In the genomic region with DNA sequence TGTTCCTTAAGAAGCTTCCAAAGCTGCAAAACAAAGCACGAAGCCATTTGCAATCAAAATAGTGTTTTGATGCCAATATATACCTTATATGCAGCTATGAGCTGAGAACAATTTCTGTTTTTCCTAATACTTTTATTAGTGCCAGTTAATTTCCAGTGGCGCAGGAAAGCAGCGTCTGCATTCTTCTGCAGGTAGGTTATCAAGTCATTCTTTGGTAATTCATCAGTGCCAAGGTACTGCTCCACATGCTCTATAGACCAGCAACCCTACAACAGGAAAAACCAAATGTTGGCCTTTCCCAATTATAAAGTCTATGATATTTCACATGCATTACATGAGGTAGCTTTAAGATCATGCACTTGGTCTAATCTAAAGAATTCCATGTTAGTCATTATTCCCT, we compare ENCODE assay signal across 24 cellular contexts.
A peak's percentile ranks its signal among the peaks of the same experiment; 100 is the strongest.
DNase-seq lines count a peak whose midpoint lies in the region; ATAC-seq, FAIRE-seq and TF ChIP-seq lines count a peak whose summit lies in the region.
"Had no signal": no experiment of that assay in that cellular context is flagged by ENCODE, and none has a peak within 500 bp of the region (broad histone marks: within the 10 kb centered on the region; RNA-seq: fewer than 3 reads in every experiment).

No MANE protein-coding gene starts in this region.

- H3K27ac Mint-ChIP-seq in T-helper 17 cell (peak overlapping the region; percentile 32), endothelial cell (ENCODE audit: unreplicated experiment) (no peak overlapping the region)

- H3K4me3 Mint-ChIP-seq in T-helper 17 cell: no peak overlapping the region
- peak overlapping the region; percentile 31 for H3K4me3 Mint-ChIP-seq in endothelial cell (ENCODE audit: unreplicated experiment)
- H3K4me3 Mint-ChIP-seq: CD14-positive monocyte; CD4-positive, alpha-beta memory T cell; CD4-positive, CD25-positive, alpha-beta regulatory T cell; CD8-positive, alpha-beta memory T cell had no signal

- no peak for FAIRE-seq in HepG2 (lab: Jason Lieb, UNC)
- FAIRE-seq: GM12891 had no signal

- no peaks in the 10 kb centered on the region for H3K27me3 ChIP-seq in HepG2 (ENCODE audit: control insufficient read depth in 1 of 2, insufficient read depth in 2 of 2, low read length in 2 of 2)
- no peaks in the 10 kb centered on the region for H3K27me3 ChIP-seq in right lobe of liver
- H3K27me3 ChIP-seq: BE2C, BLaER1 had no signal

- no TSS peak for BruUV-seq in HepG2 (replicated peaks; lab: Mats Ljungman, UMichigan)

- H3K27ac ChIP-seq in HepG2 (ENCODE audit: extremely low read length, insufficient read depth, low read length) (no peak overlapping the region), right lobe of liver (no peak overlapping the region)
- H3K27ac ChIP-seq: BLaER1 had no signal

- no peaks in the 10 kb centered on the region for H4K20me1 ChIP-seq in HepG2 (ENCODE audit: insufficient read depth, low read length)

- H3K4me1 Mint-ChIP-seq in T-helper 17 cell (no peaks in the 10 kb centered on the region), endothelial cell (ENCODE audit: unreplicated experiment) (no peaks in the 10 kb centered on the region)
- H3K4me1 Mint-ChIP-seq: CD8-positive, alpha-beta memory T cell had no signal

- POLR2A ChIA-PET in HepG2 (lab: Yijun Ruan, JAX): no interaction called here

- no peak for TF ChIP-seq EP300 in HepG2 (IDR thresholded peaks at IDR 0.05; ENCODE audit: low read depth in 2 of 2, low read length in 2 of 2)
- no peak for TF ChIP-seq EP300 in HepG2 (CRISPR knock-in tag; IDR thresholded peaks at IDR 0.05; ENCODE audit: borderline replicate concordance)

- H3K36me3 ChIP-seq in HepG2 (replicated peaks in 1 of 2; ENCODE audit: control insufficient read depth in 1 of 2, insufficient read depth in 2 of 2, low read length in 2 of 2) (peaks cover 60 to 95% of the 10 kb centered on the region in 2 experiments), right lobe of liver (peaks cover 0 to 100% (median 67%) of the 10 kb centered on the region in 4 donors)

- TF ChIP-seq CTCF in HepG2 (CRISPR knock-in tag; IDR thresholded peaks at IDR 0.05) (no peak), right lobe of liver (IDR thresholded peaks at IDR 0.05) (no peak), endothelial cell (IDR thresholded peaks at IDR 0.05; ENCODE audit: unreplicated experiment) (no peak)

- H3K4me2 ChIP-seq in HepG2 (ENCODE audit: low read depth, low read length): no peak overlapping the region
- H3K4me2 ChIP-seq: BLaER1 had no signal

- H3K27me3 Mint-ChIP-seq in T-helper 17 cell: no peaks in the 10 kb centered on the region
- H3K27me3 Mint-ChIP-seq in endothelial cell (ENCODE audit: unreplicated experiment): no peaks in the 10 kb centered on the region
- H3K27me3 Mint-ChIP-seq: CD4-positive, alpha-beta memory T cell; CD4-positive, CD25-positive, alpha-beta regulatory T cell; CD8-positive, alpha-beta memory T cell had no signal

- H3K4me1 ChIP-seq in HepG2 (ENCODE audit: insufficient read depth, low read length) (no peaks in the 10 kb centered on the region), right lobe of liver (no peaks in the 10 kb centered on the region)
- H3K4me1 ChIP-seq: BE2C, BLaER1 had no signal

- peaks cover 2% of the 10 kb centered on the region for H3K36me3 Mint-ChIP-seq in T-helper 17 cell (ENCODE audit: low read depth)
- peaks cover 38% of the 10 kb centered on the region for H3K36me3 Mint-ChIP-seq in endothelial cell (ENCODE audit: low read depth, unreplicated experiment)

- H3K9me3 ChIP-seq in HepG2 (ENCODE audit: low read length) (no peaks in the 10 kb centered on the region), right lobe of liver (no peaks in the 10 kb centered on the region), T-helper 17 cell (ENCODE audit: control insufficient read depth, low read length, poor library complexity, severe bottlenecking) (no peaks in the 10 kb centered on the region)
- H3K9me3 ChIP-seq: BE2C, BLaER1 had no signal

- H3K4me3 ChIP-seq in HepG2 (replicated peaks in 1 of 3; ENCODE audit: insufficient read depth in 1 of 3, low read depth in 2 of 3, low read length in 3 of 3): no peak overlapping the region
- no peak overlapping the region for H3K4me3 ChIP-seq in right lobe of liver
- H3K4me3 ChIP-seq: BLaER1 had no signal

- in situ Hi-C loops in HepG2 (cut with HindIII; ENCODE audit: extremely low pct_ligation_motif_present, low pct_unique_long_range_greater_than_20kb): no loop called here

- ATAC-seq in HepG2 (no peak), right lobe of liver (no peak), T-helper 17 cell (no peak), GM18858 (IDR thresholded peaks at IDR 0.05; ENCODE audit: unreplicated experiment) (no peak)

- WGBS in HepG2 (ENCODE audit: low lambda C conversion rate): over 99% methylated on average over 3 of the region's 3 CpGs
- 100% methylated on average over 3 of the region's 3 CpGs for WGBS in right lobe of liver (ENCODE audit: insufficient coverage, low coverage, low lambda C conversion rate, missing lambda C conversion rate)

- DNase-seq in HepG2 (ENCODE audit: low spot score): no peak
- DNase-seq in right lobe of liver: no peak
- DNase-seq in T-helper 17 cell: no peak
- DNase-seq in endothelial cell (ENCODE audit: low spot score): no peak
- DNase-seq in NCI-H1092 treated with DMSO at 0.1 percent for 48 hours (lab: John Stamatoyannopoulos, UW): no peak
- DNase-seq: 8988T; ACHN; BE2C; C1 segment of cervical spinal cord; CD4-positive, alpha-beta memory T cell; CD4-positive, CD25-positive, alpha-beta regulatory T cell; CD8-positive, alpha-beta memory T cell; COR-L47; DMS 273 treated with DMSO at 0.1 percent for 48 hours; DMS153; DMS53; DMS79; DND-41; EL; GDM1 had no signal

- no peaks in the 10 kb centered on the region for H3K79me2 ChIP-seq in HepG2 (ENCODE audit: insufficient read depth, low read length)

- TF ChIP-seq RAD21 in HepG2 (CRISPR knock-in tag; IDR thresholded peaks at IDR 0.05): no peak

- intact Hi-C loops in HepG2 (cut with micrococcal nuclease; ENCODE audit: unreplicated experiment): no loop called here
- intact Hi-C loops in right lobe of liver (cut with DNase I): no loop called here

- CTCF ChIA-PET in HepG2 (lab: Yijun Ruan, JAX; ENCODE audit: low intra/inter-chr PET ratio, low total read pairs): interaction anchor here (1.0 kb wide), 1 partner anchor 134 kb away, joined by 3 read pairs; no protein-coding TSS in a partner anchor

- TF ChIP-seq POLR2A in HepG2 (IDR thresholded peaks at IDR 0.05; ENCODE audit: insufficient read depth in 1 of 2, low read depth in 2 of 2, low read length in 2 of 2): no peak
- no peak for TF ChIP-seq POLR2A in right lobe of liver (IDR thresholded peaks at IDR 0.05)

- no peak overlapping the region for H3K9ac ChIP-seq in HepG2 (ENCODE audit: insufficient read depth, low read depth, low read length)
- H3K9ac ChIP-seq: BLaER1 had no signal

- H3K9me3 Mint-ChIP-seq in endothelial cell (ENCODE audit: unreplicated experiment): no peaks in the 10 kb centered on the region
- H3K9me3 Mint-ChIP-seq: CD14-positive monocyte; CD4-positive, alpha-beta memory T cell; CD4-positive, CD25-positive, alpha-beta regulatory T cell; CD8-positive, alpha-beta memory T cell had no signal

- H2AFZ ChIP-seq in HepG2 (ENCODE audit: low read length): no peak overlapping the region

TF ChIP-seq in HepG2, 621 proteins besides CTCF, POLR2A, EP300 and RAD21:
- 0 out of 2 replicates have a peak, but pooled peaks have one; percentile 23 for TF ChIP-seq MTF1 (CRISPR knock-in tag; IDR thresholded peaks at IDR 0.05)
- TF ChIP-seq YEATS4 (CRISPR knock-in tag; IDR thresholded peaks at IDR 0.05; ENCODE audit: borderline replicate concordance): 0 out of 2 replicates have a peak, but pooled peaks have one; percentile 25
- TF ChIP-seq ZSCAN20 (CRISPR knock-in tag; IDR thresholded peaks at IDR 0.05; ENCODE audit: borderline replicate concordance): 0 out of 2 replicates have a peak, but pooled peaks have one; percentile 11
- peak; percentile 94 for TF ChIP-seq RBM22 (optimal IDR thresholded peaks at IDR 0.05; ENCODE audit: low read length)
- TF ChIP-seq ZNF589 (CRISPR knock-in tag; conservative IDR thresholded peaks at IDR 0.05): no peak
- TF ChIP-seq NCOR1 (IDR thresholded peaks at IDR 0.05; ENCODE audit: borderline replicate concordance, low read length): no peak
- TF ChIP-seq HNF4G (IDR thresholded peaks at IDR 0.05; ENCODE audit: borderline replicate concordance, low read depth, low read length): no peak
- no peak for TF ChIP-seq HNF4G (CRISPR knock-in tag; IDR thresholded peaks at IDR 0.05; ENCODE audit: borderline replicate concordance, low read depth)
